In the genomic region with DNA sequence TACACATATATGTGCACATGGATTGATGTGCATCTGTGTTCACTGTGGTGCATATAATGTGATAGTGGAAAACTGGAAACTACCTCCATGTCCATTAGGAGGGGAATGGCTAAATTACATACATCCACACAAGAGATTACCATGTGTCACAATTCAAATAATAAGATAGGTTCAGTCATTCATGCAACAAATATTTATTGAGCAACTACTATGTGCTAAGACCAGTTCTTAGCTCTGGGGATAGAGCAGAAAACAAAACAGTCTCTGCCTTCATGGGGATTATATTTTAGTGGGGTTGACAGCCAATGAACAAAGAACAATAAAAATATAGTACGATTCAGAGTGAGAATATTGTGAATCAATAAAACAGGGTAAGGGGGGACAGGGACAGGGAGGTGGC, we compare ENCODE assay signal across 30 cellular contexts.
"Had no signal": no experiment of that assay in that cellular context is flagged by ENCODE, and none has a peak within 500 bp of the region (broad histone marks: within the 10 kb centered on the region; RNA-seq: fewer than 3 reads in every experiment).

No MANE protein-coding gene starts in this region.

- ATAC-seq: activated CD4-positive, alpha-beta T cell treated with anti-CD3 and anti-CD28 coated beads for 36 hours; activated CD4-positive, CD25-positive, alpha-beta regulatory T cell treated with anti-CD3 and anti-CD28 coated beads, Interleukin-2, amount 50 U/mL, for 24 hours; activated CD8-positive, alpha-beta T cell treated with anti-CD3 and anti-CD28 coated beads, Interleukin-2, amount 10 ng/mL, durations not matched to agents 7 days and 5 days; activated naive CD4-positive, alpha-beta T cell treated with anti-CD3 and anti-CD28 coated beads, Interleukin-2, amount 50 U/mL, for 72 hours; Panc1 had no signal

- H3K27ac ChIP-seq: SJCRH30, SK-N-MC had no signal

- H3K4me3 ChIP-seq: adrenal gland, MG63, SJCRH30, SK-N-MC had no signal

- H3K27me3 ChIP-seq: adrenal gland, MG63, SJCRH30 had no signal

- DNase-seq: activated CD4-positive, alpha-beta T cell treated with anti-CD3 and anti-CD28 coated beads for 36 hours; activated CD4-positive, alpha-beta T cell treated with anti-CD3 and anti-CD28 coated beads, Interleukin-2, amount 10 ng/mL, durations not matched to agents 7 days and 5 days; activated CD4-positive, alpha-beta T cell treated with anti-CD3 and anti-CD28 coated beads, Interleukin-2, amount 50 U/mL, for 48 hours; activated CD8-positive, alpha-beta T cell treated with anti-CD3 and anti-CD28 coated beads, Interleukin-2, amount 10 ng/mL, durations not matched to agents 7 days and 5 days; activated gamma-delta T cell; activated naive CD4-positive, alpha-beta T cell treated with anti-CD3 and anti-CD28 coated beads for 36 hours; activated T-cell treated with anti-CD3 and anti-CD28 coated beads, Interleukin-2, amount 50 U/mL, for 24 hours; adrenal gland; anterior cingulate cortex; caudate nucleus; cerebellar nuclear complex; Kasumi-1; MG63; NCI-H1048; NCI-H1436 treated with DMSO at 0.1 percent for 48 hours; NCI-H1694 treated with DMSO at 0.1 percent for 48 hours; NCI-H2029; NCI-H510A; NCI-H526; NCI-H748 treated with DMSO at 0.1 percent for 48 hours; NK-92 treated with Interleukin-12 subunit alpha and Interleukin-12 subunit beta, amount 100 ng/mL, for 24 hours; OCI-M1; SHP77; SJCRH30 had no signal

- H3K9me3 ChIP-seq: MG63 had no signal

- FAIRE-seq: bronchial epithelial cell, TTC549 had no signal
